ENCODE assay signal across 8 cellular contexts in genomic region chr18:23587220-23587642, GRCh38. TPM values are rescaled to one million over a fixed set of nuclear protein-coding genes. Genes with fewer than 3 reads are reported as not detected.
DNase-seq lines count a peak whose midpoint lies in the region; ATAC-seq, FAIRE-seq and TF ChIP-seq lines count a peak whose summit lies in the region.

No MANE protein-coding gene starts in this region.

- no peak for TF ChIP-seq CTCF in activated CD8-positive, alpha-beta T cell treated with anti-CD3 and anti-CD28 coated beads for 36 hours (IDR thresholded peaks at IDR 0.05)
- TF ChIP-seq CTCF in testis (IDR thresholded peaks at IDR 0.05) = no peak

- H3K4me1 ChIP-seq in testis = peaks cover 21% of the 10 kb centered on the region

- H3K9me3 Mint-ChIP-seq in activated CD4-positive, alpha-beta T cell treated with anti-CD3 and anti-CD28 coated beads, Interleukin-2, amount 10 ng/mL, durations not matched to agents 24 days and 14 days = no peaks in the 10 kb centered on the region
- H3K9me3 Mint-ChIP-seq in activated CD8-positive, alpha-beta T cell treated with anti-CD3 and anti-CD28 coated beads for 36 hours = no peaks in the 10 kb centered on the region

- H3K27me3 Mint-ChIP-seq in activated CD4-positive, alpha-beta T cell treated with anti-CD3 and anti-CD28 coated beads, Interleukin-2, amount 10 ng/mL, durations not matched to agents 24 days and 14 days = peaks cover 3% of the 10 kb centered on the region
- no peaks in the 10 kb centered on the region for H3K27me3 Mint-ChIP-seq in activated CD8-positive, alpha-beta T cell treated with anti-CD3 and anti-CD28 coated beads for 36 hours

- no peak for ATAC-seq in activated CD8-positive, alpha-beta T cell treated with anti-CD3 and anti-CD28 coated beads for 36 hours

- peak overlapping the region; percentile 96 for H3K27ac Mint-ChIP-seq in activated CD4-positive, alpha-beta T cell treated with anti-CD3 and anti-CD28 coated beads, Interleukin-2, amount 10 ng/mL, durations not matched to agents 24 days and 14 days
- peak overlapping the region; percentile 94 for H3K27ac Mint-ChIP-seq in activated CD8-positive, alpha-beta T cell treated with anti-CD3 and anti-CD28 coated beads for 36 hours

- CTCF ChIA-PET in activated CD8-positive, alpha-beta T cell treated with anti-CD3 and anti-CD28 coated beads for 36 hours (lab: Charles Lee) = interaction anchor here (1.1 to 2.7 kb wide), 6 partner anchors 13 to 88 kb away, joined by 3 to 12 read pairs (median 4); no protein-coding TSS in a partner anchor

- peaks cover 11% of the 10 kb centered on the region for H3K36me3 Mint-ChIP-seq in activated CD4-positive, alpha-beta T cell treated with anti-CD3 and anti-CD28 coated beads, Interleukin-2, amount 10 ng/mL, durations not matched to agents 24 days and 14 days (ENCODE audit: low read depth)
- H3K36me3 Mint-ChIP-seq in activated CD8-positive, alpha-beta T cell treated with anti-CD3 and anti-CD28 coated beads for 36 hours (ENCODE audit: low read depth) = peaks cover 8% of the 10 kb centered on the region

- peaks cover 31% of the 10 kb centered on the region for H3K4me1 Mint-ChIP-seq in activated CD4-positive, alpha-beta T cell treated with anti-CD3 and anti-CD28 coated beads, Interleukin-2, amount 10 ng/mL, durations not matched to agents 24 days and 14 days
- H3K4me1 Mint-ChIP-seq in activated CD8-positive, alpha-beta T cell treated with anti-CD3 and anti-CD28 coated beads for 36 hours (ENCODE audit: low read depth) = peaks cover 29% of the 10 kb centered on the region

- no peaks in the 10 kb centered on the region for H3K27me3 ChIP-seq in layer of hippocampus (ENCODE audit: control insufficient read depth, insufficient read depth, low read length)
- H3K27me3 ChIP-seq in testis = no peaks in the 10 kb centered on the region

- peak; percentile 69 for DNase-seq in activated CD4-positive, alpha-beta T cell treated with anti-CD3 and anti-CD28 coated beads, Interleukin-2, amount 10 ng/mL, durations not matched to agents 24 days and 14 days
- no peak for DNase-seq in activated CD4-positive, alpha-beta T cell treated with anti-CD3 and anti-CD28 coated beads, Interleukin-2, amount 50 U/mL, for 4 hours
- DNase-seq in activated CD8-positive, alpha-beta T cell treated with anti-CD3 and anti-CD28 coated beads for 36 hours = no peak
- DNase-seq in testis (no peak), NOMO-1 treated with dmso at 0.1 percent for 144 hours (lab: John Stamatoyannopoulos, UW; ENCODE audit: unreplicated experiment) (no peak), GM12892 (ENCODE audit: insufficient read length) (no peak)
- DNase-seq in activated CD4-positive, CD25-positive, alpha-beta regulatory T cell treated with anti-CD3 and anti-CD28 coated beads, Interleukin-2, amount 50 U/mL, for 72 hours = no peak

- POLR2A ChIA-PET in activated CD8-positive, alpha-beta T cell treated with anti-CD3 and anti-CD28 coated beads for 36 hours (lab: Charles Lee) = no interaction called here

- no peaks in the 10 kb centered on the region for H3K9me3 ChIP-seq in testis

- 18 to 27% methylated on average over 7 of the region's 7 CpGs for WGBS in testis, 2 donors

- H3K27ac ChIP-seq in layer of hippocampus (ENCODE audit: low read depth, low read length) = peak overlapping the region; percentile 18
- peak overlapping the region; percentile 92 to 99 for H3K27ac ChIP-seq in testis

- H3K36me3 ChIP-seq in testis (ENCODE audit: low read depth, missing control alignments) = no peaks in the 10 kb centered on the region

- FAIRE-seq in GM12892 (lab: Jason Lieb, UNC) = no peak

- peak overlapping the region; percentile 65 to 79 for H3K4me3 ChIP-seq in testis

- no peak for TF ChIP-seq POLR2A in testis (IDR thresholded peaks at IDR 0.05)
- no peak for TF ChIP-seq POLR2A in GM12892 (IDR thresholded peaks at IDR 0.05; ENCODE audit: low read depth, low read length)

- peak overlapping the region; percentile 94 for H3K4me3 Mint-ChIP-seq in activated CD4-positive, alpha-beta T cell treated with anti-CD3 and anti-CD28 coated beads, Interleukin-2, amount 10 ng/mL, durations not matched to agents 24 days and 14 days
- peak overlapping the region; percentile 94 for H3K4me3 Mint-ChIP-seq in activated CD8-positive, alpha-beta T cell treated with anti-CD3 and anti-CD28 coated beads for 36 hours

- intact Hi-C loops in activated CD4-positive, alpha-beta T cell treated with anti-CD3 and anti-CD28 coated beads, Interleukin-2, amount 10 ng/mL, durations not matched to agents 24 days and 14 days (cut with micrococcal nuclease) = loop anchor here (1.0 to 5.0 kb wide), 4 partner anchors 46 to 655 kb away; partner anchors contain the start of gene RBBP8
- intact Hi-C loops in activated CD8-positive, alpha-beta T cell treated with anti-CD3 and anti-CD28 coated beads for 36 hours (cut with micrococcal nuclease) = loop anchor here (5.0 kb wide), 2 partner anchors 70 to 85 kb away; partner anchors contain the start of gene RMC1
- intact Hi-C loops in testis (cut with DNase I; ENCODE audit: low total_unique reads) = loop anchor here (5.0 kb wide), 1 partner anchor 85 kb away; the partner anchor contains the start of gene RMC1

RNA-seq across cellular contexts. Expression of gene NPC1, which starts 0.9 kb away (rescaled TPM):
- total RNA-seq in activated CD4-positive, alpha-beta T cell treated with anti-CD3 and anti-CD28 coated beads, Interleukin-2, amount 10 ng/mL, durations not matched to agents 24 days and 14 days = 26.3 and 29.9 TPM in 2 replicates
- total RNA-seq in activated CD8-positive, alpha-beta T cell treated with anti-CD3 and anti-CD28 coated beads for 36 hours = 10 to 100 TPM; 21.5 to 22.9 TPM
- 10 to 100 TPM; 66.8 to 83.2 TPM for total RNA-seq in testis
- polyA plus RNA-seq in testis (ENCODE audit: insufficient read depth, low read depth, low replicate concordance) = 36.8 TPM
- polyA plus RNA-seq in GM12892 (2012; ENCODE audit: missing spikeins) = 11.4 TPM
